ENCODE assay signal across 18 cellular contexts in the genomic region with DNA sequence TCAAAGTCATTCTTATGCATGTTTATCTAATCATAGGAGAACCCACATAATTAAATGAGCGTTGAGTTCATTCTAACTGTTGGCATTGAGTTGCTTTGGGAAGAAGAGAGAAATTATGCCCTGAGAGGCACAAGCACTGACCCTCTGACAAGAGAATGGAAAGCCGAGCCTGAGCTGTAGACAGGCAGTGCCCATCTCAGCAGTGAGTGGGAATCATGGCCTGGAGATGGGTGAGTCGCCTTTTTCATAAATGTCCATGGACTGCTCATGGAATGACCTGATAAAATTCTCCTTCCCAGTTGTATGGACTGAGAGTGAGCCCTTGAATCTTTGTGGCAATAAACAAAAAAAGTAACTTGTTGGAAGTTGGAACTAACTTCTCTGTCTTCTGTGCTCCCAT. TPM values are rescaled to one million over a fixed set of nuclear protein-coding genes. Genes with fewer than 3 reads are reported as not detected.
DNase-seq lines count a peak whose midpoint lies in the region; ATAC-seq and TF ChIP-seq lines count a peak whose summit lies in the region.
"Had no signal": no experiment of that assay in that cellular context is flagged by ENCODE, and none has a peak within 500 bp of the region (broad histone marks: within the 10 kb centered on the region; RNA-seq: fewer than 3 reads in every experiment).

No MANE protein-coding gene starts in this region.

- peaks cover 11% of the 10 kb centered on the region for H3F3A ChIP-seq in neural progenitor cell (ENCODE audit: low read depth)

- H3K9ac ChIP-seq in HUES48 (ENCODE audit: low read depth, low read length), result no peak overlapping the region
- no peak overlapping the region for H3K9ac ChIP-seq in neural progenitor cell

- no peak overlapping the region for H3K4me2 ChIP-seq in neural progenitor cell
- H3K4me2 ChIP-seq: GM23338 had no signal

- H3K36me3 ChIP-seq in HUES48 (ENCODE audit: control insufficient read depth, insufficient read depth, low read length) (no peaks in the 10 kb centered on the region), neural progenitor cell (no peaks in the 10 kb centered on the region)

- H4K20me1 ChIP-seq in neural progenitor cell (ENCODE audit: low read depth), result no peaks in the 10 kb centered on the region

- 0 out of 2 replicates have a peak, but pooled peaks cover 8% of the 10 kb centered on the region for H3K9me3 ChIP-seq in HUES48 (ENCODE audit: control insufficient read depth, insufficient read depth, low read length)
- no peaks in the 10 kb centered on the region for H3K9me3 ChIP-seq in neural progenitor cell (ENCODE audit: low read depth)

- H3K79me2 ChIP-seq in neural progenitor cell (ENCODE audit: low read depth), result no peaks in the 10 kb centered on the region

- no peaks in the 10 kb centered on the region for H3K36me3 Mint-ChIP-seq in brain
- H3K36me3 Mint-ChIP-seq in neural progenitor cell, result no peaks in the 10 kb centered on the region
- H3K36me3 Mint-ChIP-seq in naive thymus-derived CD8-positive, alpha-beta T cell, result no peaks in the 10 kb centered on the region
- H3K36me3 Mint-ChIP-seq: CD14-positive monocyte had no signal

- peak overlapping the region; percentile 29 for H2AFZ ChIP-seq in neural progenitor cell (replicated peaks)

- H3K27ac ChIP-seq in HUES48 (ENCODE audit: low read depth, low read length), result peak overlapping the region; percentile 65
- H3K27ac ChIP-seq in neural progenitor cell, result no peak overlapping the region
- H3K27ac ChIP-seq: 22Rv1 had no signal

- H3K9me3 Mint-ChIP-seq in brain (peaks cover 0 to 14% (median 7%) of the 10 kb centered on the region in 5 experiments), neural progenitor cell (peaks cover 15% of the 10 kb centered on the region)
- peaks cover 0 to 10% (median 0%) of the 10 kb centered on the region in 9 donors for H3K9me3 Mint-ChIP-seq in naive thymus-derived CD8-positive, alpha-beta T cell

- TF ChIP-seq CTCF in brain (conservative IDR thresholded peaks at IDR 0.05), result no peak
- no peak for TF ChIP-seq CTCF in neural progenitor cell (IDR thresholded peaks at IDR 0.05)

- DNase-seq in DMS53 (lab: John Stamatoyannopoulos, UW) (peak; percentile 56), DMS53 treated with DMSO at 0.1 percent for 48 hours (lab: John Stamatoyannopoulos, UW; ENCODE audit: unreplicated experiment) (no peak), neural progenitor cell (ENCODE audit: low spot score) (no peak), H4 (ENCODE audit: low spot score) (no peak)
- DNase-seq in naive thymus-derived CD8-positive, alpha-beta T cell, result no peak
- DNase-seq in activated CD4-positive, CD25-positive, alpha-beta regulatory T cell (lab: John Stamatoyannopoulos, UW), result no peak
- DNase-seq: DMS79 treated with DMSO at 0.1 percent for 48 hours, GF-D8, Karpas-422, NCI-H1930, NCI-H2171, NCI-H510A treated with DMSO at 0.1 percent for 48 hours, SIG-M5 had no signal

- peaks cover 33% of the 10 kb centered on the region for H3K4me1 Mint-ChIP-seq in brain
- H3K4me1 Mint-ChIP-seq in neural progenitor cell, result peaks cover 20% of the 10 kb centered on the region
- peaks cover 0 to 3% (median 0%) of the 10 kb centered on the region in 4 donors for H3K4me1 Mint-ChIP-seq in naive thymus-derived CD8-positive, alpha-beta T cell

- H3K27me3 ChIP-seq in HUES48 (ENCODE audit: control insufficient read depth, insufficient read depth, low read length) (no peaks in the 10 kb centered on the region), neural progenitor cell (no peaks in the 10 kb centered on the region)

- H3K27ac Mint-ChIP-seq in brain (peak overlapping the region in 3 of 5 experiments; percentile 45 to 88 (median 77)), neural progenitor cell (no peak overlapping the region)
- H3K27ac Mint-ChIP-seq in naive thymus-derived CD8-positive, alpha-beta T cell, result no peak overlapping the region
- H3K27ac Mint-ChIP-seq: CD14-positive monocyte had no signal

- no peak overlapping the region for H3K4me3 Mint-ChIP-seq in brain
- H3K4me3 Mint-ChIP-seq in neural progenitor cell, result no peak overlapping the region
- H3K4me3 Mint-ChIP-seq in naive thymus-derived CD8-positive, alpha-beta T cell, result no peak overlapping the region
- H3K4me3 Mint-ChIP-seq: CD14-positive monocyte, GM23338 had no signal

- H3K4me1 ChIP-seq in HUES48 (ENCODE audit: control insufficient read depth, insufficient read depth, low read length) (peaks cover 16% of the 10 kb centered on the region), neural progenitor cell (peaks cover 12% of the 10 kb centered on the region)

- H3K4me3 ChIP-seq in HUES48 (ENCODE audit: low read depth, low read length) (no peak overlapping the region), neural progenitor cell (no peak overlapping the region)
- H3K4me3 ChIP-seq: GM23338 had no signal

- no peak for ATAC-seq in naive thymus-derived CD8-positive, alpha-beta T cell

- POLR2A ChIA-PET in naive thymus-derived CD8-positive, alpha-beta T cell (lab: Charles Lee), result no interaction called here

- peaks cover 11% of the 10 kb centered on the region for H3K27me3 Mint-ChIP-seq in brain
- H3K27me3 Mint-ChIP-seq in neural progenitor cell (ENCODE audit: insufficient read depth, low read depth), result peaks cover 6% of the 10 kb centered on the region
- peaks cover 0 to 18% (median 6%) of the 10 kb centered on the region in 5 donors for H3K27me3 Mint-ChIP-seq in naive thymus-derived CD8-positive, alpha-beta T cell

RNA-seq across cellular contexts. Expression of a gene that starts 21.4 kb away (rescaled TPM):
- not detected for polyA plus RNA-seq in brain (ENCODE audit: insufficient read depth, low read depth, low replicate concordance)
- total RNA-seq in neural progenitor cell (ENCODE audit: low replicate concordance), result 16.8 and 27.3 TPM in 2 replicates
- not detected for total RNA-seq in naive thymus-derived CD8-positive, alpha-beta T cell
- not detected for polyA plus RNA-seq in naive thymus-derived CD8-positive, alpha-beta T cell
- 0.10 TPM in 1 of 2 replicates, not detected in the other for total RNA-seq in H4 (2014; rRNA removed; shearing (Covaris generic))
- polyA plus RNA-seq: CD14-positive monocyte, GM23338 had no signal

Comparison
In these comparisons a context has a peak if more than half of its experiments do, and no peak if none do; other contexts are left out.
1. H3K27ac Mint-ChIP-seq: peak in brain (3 of 5); none in neural progenitor cell (single experiment) and naive thymus-derived CD8-positive, alpha-beta T cell (0 of 10).
2. RNA of a gene that starts 21.4 kb away (total RNA-seq): 16.8 to 27.3 TPM in neural progenitor cell; 0.10 TPM in H4 and not detected in naive thymus-derived CD8-positive, alpha-beta T cell; every median in the first group is over 10 times any median in the second.